Comparison of ENCODE assay signal across 22 cellular contexts in the genomic region with DNA sequence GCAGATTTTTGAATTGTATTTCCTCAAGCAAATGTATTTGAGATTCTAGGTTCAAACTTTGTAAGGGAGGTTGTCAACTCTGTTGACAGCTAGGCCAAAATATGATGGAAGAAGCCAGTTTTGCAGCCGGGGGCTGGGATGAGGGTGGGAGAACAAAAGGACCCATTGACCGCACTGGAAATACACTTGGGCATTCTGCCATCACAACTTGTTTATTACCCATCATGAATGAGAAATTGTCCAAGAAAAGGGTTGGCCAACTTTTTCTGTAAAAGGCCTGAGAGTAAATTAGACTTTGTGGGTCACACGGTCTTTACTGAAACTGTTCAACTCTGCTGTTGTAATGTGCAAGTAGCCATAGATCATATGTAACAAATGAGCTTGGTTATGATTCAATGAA.
"Had no signal": no experiment of that assay in that cellular context is flagged by ENCODE, and none has a peak within 500 bp of the region (broad histone marks: within the 10 kb centered on the region; RNA-seq: fewer than 3 reads in every experiment).

No MANE protein-coding gene starts in this region.

- H3K4me3 ChIP-seq: coronary artery, hepatocyte, lower lobe of right lung, spleen, thoracic aorta had no signal

- H3K36me3 Mint-ChIP-seq: activated naive CD8-positive, alpha-beta T cell; immature natural killer cell; naive thymus-derived CD4-positive, alpha-beta T cell had no signal

- H3K4me1 Mint-ChIP-seq: immature natural killer cell; naive thymus-derived CD4-positive, alpha-beta T cell had no signal

- DNase-seq: activated CD8-positive, alpha-beta memory T cell treated with anti-CD3 and anti-CD28 coated beads for 24 hours; activated CD8-positive, alpha-beta memory T cell treated with anti-CD3 and anti-CD28 coated beads, Interleukin-2, amount 50 U/mL, for 4 hours; activated naive CD4-positive, alpha-beta T cell; activated T-cell treated with anti-CD3 and anti-CD28 coated beads, Interleukin-2, amount 50 U/mL, for 24 hours; amniotic stem cell; foreskin fibroblast; immature natural killer cell; lower lobe of right lung; naive thymus-derived CD4-positive, alpha-beta T cell; occipital lobe; posterior cingulate gyrus; spleen; stimulated activated CD4-positive, alpha-beta T cell treated with anti-CD3 and anti-CD28 coated beads, Interleukin-4, amount 100 ng/mL, for 1 hour; stimulated activated naive CD4-positive, alpha-beta T cell; T-helper 1 cell had no signal

- H3K9me3 Mint-ChIP-seq: activated T-cell treated with anti-CD3 and anti-CD28 coated beads, Interleukin-2, amount 50 U/mL, for 24 hours; activated T-helper 2 cell treated with anti-CD3 and anti-CD28 coated beads, Interferon-gamma antibody, Interleukin-2, Interleukin-4, amounts not matched to agents 10 μg/mL and 5 μg/mL and 100 μg/mL, durations not matched to agents 14 hours and 24 hours and 36 hours; immature natural killer cell; naive thymus-derived CD4-positive, alpha-beta T cell; neural crest cell had no signal

- H3K27ac ChIP-seq: coronary artery, hepatocyte, lower lobe of right lung, spleen, thoracic aorta had no signal

- H3K4me3 Mint-ChIP-seq: activated naive CD8-positive, alpha-beta T cell; activated T-cell treated with anti-CD3 and anti-CD28 coated beads, Interleukin-2, amount 50 U/mL, for 24 hours; immature natural killer cell; naive thymus-derived CD4-positive, alpha-beta T cell; neural crest cell had no signal

- H3K9me3 ChIP-seq: lower lobe of right lung, spleen, thoracic aorta had no signal

- FAIRE-seq: TTC549 had no signal

- H3K4me1 ChIP-seq: lower lobe of right lung, spleen had no signal

- H3K27me3 ChIP-seq: hepatocyte, spleen had no signal

- H3K36me3 ChIP-seq: lower lobe of right lung, spleen, thoracic aorta had no signal

- H3K27ac Mint-ChIP-seq: activated naive CD8-positive, alpha-beta T cell; activated T-cell treated with anti-CD3 and anti-CD28 coated beads, Interleukin-2, amount 50 U/mL, for 24 hours; activated T-helper 2 cell treated with anti-CD3 and anti-CD28 coated beads, Interferon-gamma antibody, Interleukin-2, Interleukin-4, amounts not matched to agents 10 μg/mL and 5 μg/mL and 100 μg/mL, durations not matched to agents 14 hours and 24 hours and 36 hours; naive thymus-derived CD4-positive, alpha-beta T cell had no signal
